23 cellular contexts compared by ENCODE assay signal in the genomic region with DNA sequence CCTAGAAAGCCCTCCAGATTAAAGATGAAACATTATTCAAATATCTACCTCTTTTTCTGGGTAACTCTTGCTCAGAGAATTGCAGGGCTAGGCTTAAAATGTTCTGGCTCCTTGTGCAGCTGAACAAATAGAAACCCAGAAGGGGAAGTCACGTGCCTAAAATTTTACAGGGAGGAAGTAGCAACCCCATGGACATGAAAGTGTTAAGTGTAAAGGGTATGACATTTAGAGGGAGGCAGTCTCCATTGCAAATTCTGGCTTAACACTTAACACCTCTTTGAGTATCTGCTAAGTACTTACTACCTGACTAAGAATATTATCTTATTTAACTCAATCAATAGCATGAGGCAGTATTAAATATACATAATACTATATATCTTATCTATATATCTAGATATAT.
"Had no signal": no experiment of that assay in that cellular context is flagged by ENCODE, and none has a peak within 500 bp of the region (broad histone marks: within the 10 kb centered on the region; RNA-seq: fewer than 3 reads in every experiment).

No MANE protein-coding gene starts in this region.

- H3K4me3 ChIP-seq: colonic mucosa, left ventricle myocardium inferior, lung, sigmoid colon, skin epidermis, stomach, thoracic aorta, transverse colon had no signal

- ATAC-seq: foreskin keratinocyte; left cardiac atrium; naive thymus-derived CD4-positive, alpha-beta T cell had no signal

- H3K36me3 ChIP-seq: colonic mucosa, left ventricle myocardium inferior, neutrophil, sigmoid colon, stomach, thoracic aorta, transverse colon had no signal

- H3K4me1 ChIP-seq: colonic mucosa, foreskin keratinocyte, left ventricle myocardium inferior, sigmoid colon, stomach, transverse colon had no signal

- FAIRE-seq: endothelial cell of umbilical vein, kidney had no signal

- H3K27ac ChIP-seq: colonic mucosa, foreskin keratinocyte, left ventricle myocardium inferior, neutrophil, sigmoid colon, skin epidermis, stomach, thoracic aorta, transverse colon had no signal

- DNase-seq: colonic mucosa; dermis blood vessel endothelial cell; erythroblast; foreskin keratinocyte; immature natural killer cell; kidney; left cardiac atrium; left ventricle myocardium inferior; naive thymus-derived CD4-positive, alpha-beta T cell; nephron progenitor cell; posterior cingulate gyrus; sigmoid colon; stimulated activated CD4-positive, alpha-beta T cell treated with anti-CD3 and anti-CD28 coated beads, Interleukin-2, amount 100 ng/mL, for 24 hours; stimulated activated CD4-positive, alpha-beta T cell treated with anti-CD3 and anti-CD28 coated beads, Interleukin-4, amount 100 ng/mL, for 4 hours; stimulated activated naive CD4-positive, alpha-beta T cell; stomach; substantia nigra; transverse colon had no signal

- H3K9me3 ChIP-seq: colonic mucosa, neutrophil, thoracic aorta, transverse colon had no signal

- H3K27me3 ChIP-seq: colonic mucosa, foreskin keratinocyte, neutrophil, sigmoid colon, stomach, transverse colon had no signal
